In genomic region chr3:184845819-184846218, GRCh38 we compare ENCODE assay signal across 26 cellular contexts. TPM values are rescaled to one million over a fixed set of nuclear protein-coding genes. Genes with fewer than 3 reads are reported as not detected.
A peak's percentile ranks its signal among the peaks of the same experiment; 100 is the strongest.
DNase-seq lines count a peak whose midpoint lies in the region; ATAC-seq, FAIRE-seq and TF ChIP-seq lines count a peak whose summit lies in the region.
"Had no signal": no experiment of that assay in that cellular context is flagged by ENCODE, and none has a peak within 500 bp of the region (broad histone marks: within the 10 kb centered on the region; RNA-seq: fewer than 3 reads in every experiment).

No MANE protein-coding gene starts in this region.

- POLR2A ChIA-PET in GM12878 (lab: Charles Lee): no interaction called here

- no peak overlapping the region for H3K4ac ChIP-seq in mesenchymal stem cell (ENCODE audit: low read depth in 1 of 2, low read length in 2 of 2)

- H3K9me3 ChIP-seq in T-helper 17 cell (ENCODE audit: control insufficient read depth, low read length, poor library complexity, severe bottlenecking): no peaks in the 10 kb centered on the region
- no peaks in the 10 kb centered on the region for H3K9me3 ChIP-seq in GM12878 (replicated peaks; ENCODE audit: control insufficient read depth, insufficient read depth, low read length)
- no peaks in the 10 kb centered on the region for H3K9me3 ChIP-seq in psoas muscle
- H3K9me3 ChIP-seq in mesenchymal stem cell (ENCODE audit: control insufficient read depth, low read length): no peaks in the 10 kb centered on the region
- no peaks in the 10 kb centered on the region for H3K9me3 ChIP-seq in SJCRH30 (replicated peaks)
- H3K9me3 ChIP-seq: A549; BE2C; BLaER1 treated with 17β-estradiol and CSF1 and Interleukin-3, amounts not matched to agents 10 nM and 100 nM had no signal

- no peak for TF ChIP-seq RAD21 in GM12878 (IDR thresholded peaks at IDR 0.05; ENCODE audit: insufficient read depth, low read depth, low read length)

- H3K27me3 ChIP-seq in GM12878 (replicated peaks in 1 of 2; ENCODE audit: control insufficient read depth in 2 of 2, insufficient read depth in 2 of 2, low read length in 1 of 2) (no peaks in the 10 kb centered on the region), psoas muscle (ENCODE audit: insufficient read depth in 3 of 3, low read length in 2 of 3) (no peaks in the 10 kb centered on the region), mesenchymal stem cell (ENCODE audit: control insufficient read depth in 1 of 2, insufficient read depth in 1 of 2, low read length in 2 of 2) (no peaks in the 10 kb centered on the region), SJCRH30 (no peaks in the 10 kb centered on the region)
- H3K27me3 ChIP-seq: BE2C; BLaER1 treated with 17β-estradiol and CSF1 and Interleukin-3, amounts not matched to agents 10 nM and 100 nM had no signal

- intact Hi-C loops in GM12878 (cut with micrococcal nuclease; ENCODE audit: unreplicated experiment) (no loop called here), psoas muscle (cut with DNase I) (no loop called here)

- RAD21 ChIA-PET in GM12878 (lab: Charles Lee; ENCODE audit: unreplicated experiment): no interaction called here

- peaks cover under 1% of the 10 kb centered on the region for H3K36me3 Mint-ChIP-seq in T-helper 17 cell (ENCODE audit: low read depth)

- ATAC-seq in T-helper 17 cell (no peak), GM12878 (no peak), psoas muscle (no peak)
- ATAC-seq: A549 had no signal

- no peaks in the 10 kb centered on the region for H3K4me1 Mint-ChIP-seq in T-helper 17 cell
- H3K4me1 Mint-ChIP-seq: CD14-positive monocyte; CD8-positive, alpha-beta memory T cell had no signal

- no peak overlapping the region for H2AFZ ChIP-seq in GM12878 (ENCODE audit: control insufficient read depth, low read depth, low read length)
- no peak overlapping the region for H2AFZ ChIP-seq in mesenchymal stem cell (ENCODE audit: low read depth, low read length)
- H2AFZ ChIP-seq: GM23248 had no signal

- CTCF ChIA-PET in GM12878 (lab: Yijun Ruan, JAX): no interaction called here

- H3K9ac ChIP-seq in GM12878 (ENCODE audit: control insufficient read depth, insufficient read depth, low read length) (no peak overlapping the region), mesenchymal stem cell (ENCODE audit: low read length) (no peak overlapping the region)
- H3K9ac ChIP-seq: BLaER1 treated with 17β-estradiol and CSF1 and Interleukin-3, amounts not matched to agents 10 nM and 100 nM; GM23248 had no signal

- H3K27ac ChIP-seq in GM12878 (ENCODE audit: control insufficient read depth, insufficient read depth): no peak overlapping the region
- peak overlapping the region; percentile 46 for H3K27ac ChIP-seq in psoas muscle
- no peak overlapping the region for H3K27ac ChIP-seq in mesenchymal stem cell (ENCODE audit: low read length, poor library complexity, severe bottlenecking)
- no peak overlapping the region for H3K27ac ChIP-seq in SJCRH30
- H3K27ac ChIP-seq: A549; BLaER1 treated with 17β-estradiol and CSF1 and Interleukin-3, amounts not matched to agents 10 nM and 100 nM; GM23248 had no signal

- H4K20me1 ChIP-seq in GM12878 (ENCODE audit: control insufficient read depth, insufficient read depth): no peaks in the 10 kb centered on the region

- H3K36me3 ChIP-seq in GM12878 (ENCODE audit: control insufficient read depth in 2 of 2, insufficient read depth in 2 of 2, low read length in 1 of 2): no peaks in the 10 kb centered on the region
- H3K36me3 ChIP-seq in psoas muscle (ENCODE audit: insufficient read depth in 1 of 2, low read depth in 1 of 2): peaks cover 2 to 23% of the 10 kb centered on the region in 2 donors
- peaks cover 0 to 23% of the 10 kb centered on the region in 2 experiments for H3K36me3 ChIP-seq in mesenchymal stem cell (ENCODE audit: control insufficient read depth in 1 of 2, insufficient read depth in 2 of 2, low read depth in 1 of 2, low read length in 2 of 2)
- peaks cover 7% of the 10 kb centered on the region; the same call in 1 of the 2 replicates for H3K36me3 ChIP-seq in SJCRH30
- H3K36me3 ChIP-seq: BE2C had no signal

- no peak for TF ChIP-seq POLR2A in GM12878 (IDR thresholded peaks at IDR 0.05; ENCODE audit: low read depth, low read length)

- SMC1A ChIA-PET in GM12878 (lab: Charles Lee; ENCODE audit: uncharacterized antibody, unreplicated experiment): no interaction called here

- no peak overlapping the region for H2BK15ac ChIP-seq in mesenchymal stem cell (ENCODE audit: low read depth, poor library complexity, severe bottlenecking)

- H3K79me2 ChIP-seq in GM12878 (ENCODE audit: control insufficient read depth, insufficient read depth, low read length): no peaks in the 10 kb centered on the region

- H2BK120ac ChIP-seq in mesenchymal stem cell (ENCODE audit: low read depth, low read length): no peak overlapping the region

- H3K18ac ChIP-seq in mesenchymal stem cell (ENCODE audit: low read depth in 1 of 2, low read length in 2 of 2): no peak overlapping the region

- H2AK5ac ChIP-seq in mesenchymal stem cell (ENCODE audit: low read length, severe bottlenecking): no peak overlapping the region

- H3K4me3 ChIP-seq in GM12878: no peak overlapping the region
- no peak overlapping the region for H3K4me3 ChIP-seq in psoas muscle
- H3K4me3 ChIP-seq in mesenchymal stem cell (ENCODE audit: insufficient read depth in 1 of 2, low read depth in 1 of 2, low read length in 2 of 2): no peak overlapping the region
- H3K4me3 ChIP-seq in SJCRH30: no peak overlapping the region
- H3K4me3 ChIP-seq: A549; BLaER1 treated with 17β-estradiol and CSF1 and Interleukin-3, amounts not matched to agents 10 nM and 100 nM; GM23248 had no signal

- no peaks in the 10 kb centered on the region for H3K27me3 Mint-ChIP-seq in T-helper 17 cell
- H3K27me3 Mint-ChIP-seq: CD4-positive, alpha-beta T cell; CD8-positive, alpha-beta memory T cell had no signal

- H3K4me1 ChIP-seq in GM12878 (ENCODE audit: control insufficient read depth, insufficient read depth, low read length) (no peaks in the 10 kb centered on the region), psoas muscle (peaks cover 35% of the 10 kb centered on the region), mesenchymal stem cell (ENCODE audit: control insufficient read depth, insufficient read depth, low read depth, low read length) (no peaks in the 10 kb centered on the region), SJCRH30 (no peaks in the 10 kb centered on the region)
- H3K4me1 ChIP-seq: BE2C; BLaER1 treated with 17β-estradiol and CSF1 and Interleukin-3, amounts not matched to agents 10 nM and 100 nM had no signal

- no peak overlapping the region for H3K4me3 Mint-ChIP-seq in T-helper 17 cell
- H3K4me3 Mint-ChIP-seq: CD14-positive monocyte; CD4-positive, alpha-beta T cell; CD8-positive, alpha-beta memory T cell had no signal

- no peak overlapping the region for H2BK5ac ChIP-seq in mesenchymal stem cell (ENCODE audit: low read depth, low read length, poor library complexity, severe bottlenecking)

- TF ChIP-seq EP300 in GM12878 (IDR thresholded peaks at IDR 0.05; ENCODE audit: borderline replicate concordance in 1 of 2, control insufficient read depth in 1 of 2, low read depth in 2 of 2, low read length in 2 of 2): no peak

- H3K23ac ChIP-seq in mesenchymal stem cell (ENCODE audit: low read length in 2 of 2): no peak overlapping the region

- peak overlapping the region; percentile 39 for H3K27ac Mint-ChIP-seq in T-helper 17 cell
- H3K27ac Mint-ChIP-seq: CD14-positive monocyte; CD4-positive, alpha-beta T cell; CD8-positive, alpha-beta memory T cell had no signal

- H3K14ac ChIP-seq in mesenchymal stem cell (ENCODE audit: low read length in 2 of 2): no peak overlapping the region

- peak; percentile 7 for FAIRE-seq in GM12878 (lab: Jason Lieb, UNC)
- FAIRE-seq: A549, D721Med, GM12891, GM18507, H1 had no signal

- DNase-seq in T-helper 17 cell (no peak), GM12878 (ENCODE audit: low read depth, low spot score) (no peak), psoas muscle (no peak), mesenchymal stem cell (no peak), cerebellum (ENCODE audit: low spot score) (no peak), SJCRH30 (no peak)
- DNase-seq: 8988T; ACHN; AML-193; BE2C; CD4-positive, alpha-beta T cell; CD8-positive, alpha-beta memory T cell; DMS 273 treated with DMSO at 0.1 percent for 48 hours; DMS79; EL; GDM1; GM23248; H7; HCEC 1CT had no signal

- H4K91ac ChIP-seq in mesenchymal stem cell (ENCODE audit: low read length): no peak overlapping the region

- TF ChIP-seq CTCF in GM12878 (IDR thresholded peaks at IDR 0.05 in 2 of 3, conservative IDR thresholded peaks at IDR 0.05 in 1 of 3; ENCODE audit: control insufficient read depth in 2 of 3, extremely low read depth in 1 of 3, insufficient read depth in 1 of 3, low read depth in 3 of 3, low read length in 3 of 3) (no peak), psoas muscle (IDR thresholded peaks at IDR 0.05) (no peak)

- no peak overlapping the region for H4K8ac ChIP-seq in mesenchymal stem cell (ENCODE audit: low read length)

- H3K79me1 ChIP-seq in mesenchymal stem cell (replicated peaks; ENCODE audit: low read length, poor library complexity, severe bottlenecking): no peaks in the 10 kb centered on the region

- no peak overlapping the region for H2BK12ac ChIP-seq in mesenchymal stem cell (ENCODE audit: low read length in 2 of 2)

- no TSS peak for BruUV-seq in GM12878 (replicated peaks; lab: Mats Ljungman, UMichigan)

- H3K4me2 ChIP-seq in GM12878 (ENCODE audit: control insufficient read depth, insufficient read depth): no peak overlapping the region
- no peak overlapping the region for H3K4me2 ChIP-seq in mesenchymal stem cell (ENCODE audit: low read length, poor library complexity, severe bottlenecking)
- H3K4me2 ChIP-seq: A549; BLaER1 treated with 17β-estradiol and CSF1 and Interleukin-3, amounts not matched to agents 10 nM and 100 nM had no signal

- in situ Hi-C loops in GM12878 (cut with MboI): no loop called here

RNA-seq across cellular contexts. Expression of gene VPS8, which starts 33.9 kb away (rescaled TPM):
- total RNA-seq in T-helper 17 cell (10 to 100 TPM; 69.5 to 77.5 TPM), GM12878 (2014; rRNA removed) (23.2 and 35.9 TPM in 2 replicates), GM12878 (2014; rRNA removed; fragmentation: Illumina TruSeq; extraction: Trizol) (34.7 and 35.5 TPM in 2 replicates), GM12878 (2021) (27.6 and 29.3 TPM in 2 replicates), psoas muscle (10 to 100 TPM; 30.8 to 52.6 (median 50.6) TPM), cerebellum (185 TPM)
- total RNA-seq in GM12878 (2013; cell fraction: nucleolus; rRNA removed): 402 and 419 TPM in 2 replicates
- 11.3 TPM for polyA plus RNA-seq in GM12878 (2011; ENCODE audit: low read depth)
- polyA plus RNA-seq in GM12878 (2011; rRNA removed) (32.7 and 50.5 TPM in 2 replicates), GM12878 (2014; fragmentation: Illumina TruSeq; extraction: Trizol) (18.4 and 24.1 TPM in 2 replicates), GM12878 (2014; fragmentation: Nextera tagmentation; extraction: Ambion mirVana) (10 to 100 TPM in 1 of 2 experiments, 1 to 10 TPM in 1; 8.9 to 11.4 TPM), GM12878 (2014; rRNA removed) (14.5 and 17.5 TPM in 2 replicates), GM12878 (2016; fragmentation: Nextera tagmentation; extraction: Ambion mirVana) (10 to 100 TPM; 18.7 to 23.9 TPM), psoas muscle (10 to 100 TPM; 11.4 to 28.9 (median 13.1) TPM)
- polyA plus RNA-seq in GM12878 (2011; cell fraction: cytosol; rRNA removed): 11.0 and 12.0 TPM in 2 replicates
- 72.5 and 77.4 TPM in 2 replicates for polyA plus RNA-seq in GM12878 (2011; cell fraction: nucleus; rRNA removed)
- 12.1 and 13.5 TPM in 2 replicates for polyA plus RNA-seq in GM12878 (2012)
- polyA minus RNA-seq in GM12878 (2011; rRNA and poly(A)+ RNA removed): 72.2 and 93.0 TPM in 2 replicates
- polyA minus RNA-seq in GM12878 (2011; cell fraction: cytosol; rRNA and poly(A)+ RNA removed): 13.5 and 15.2 TPM in 2 replicates
- polyA minus RNA-seq in GM12878 (2011; cell fraction: nucleus; rRNA and poly(A)+ RNA removed): 135 and 225 TPM in 2 replicates
- polyA plus RNA-seq in mesenchymal stem cell (2013, experiment 1 of 2): 13.9 TPM
- 15.3 TPM for polyA plus RNA-seq in mesenchymal stem cell (2013, experiment 2 of 2)
- 44.3 and 47.2 TPM in 2 replicates for total RNA-seq in SJCRH30 (2014; rRNA removed; shearing (Covaris generic))
